Comparison of ENCODE assay signal across 20 cellular contexts in genomic region chr17:66076546-66077190, GRCh38.
DNase-seq lines count a peak whose midpoint lies in the region; FAIRE-seq and TF ChIP-seq lines count a peak whose summit lies in the region.
"Had no signal": no experiment of that assay in that cellular context is flagged by ENCODE, and none has a peak within 500 bp of the region (broad histone marks: within the 10 kb centered on the region; RNA-seq: fewer than 3 reads in every experiment).

No MANE protein-coding gene starts in this region.

- H3K9me3 ChIP-seq in SJCRH30 (replicated peaks) (0 out of 2 replicates have a peak, but pooled peaks cover 3% of the 10 kb centered on the region), keratinocyte (ENCODE audit: control insufficient read depth, low read depth, low read length) (no peaks in the 10 kb centered on the region), prostate gland (no peaks in the 10 kb centered on the region)
- H3K9me3 ChIP-seq: thyroid gland had no signal

- no peaks in the 10 kb centered on the region for H3K79me2 ChIP-seq in keratinocyte (ENCODE audit: control insufficient read depth, insufficient read depth, low read length)

- no peak overlapping the region for H3K27ac Mint-ChIP-seq in endothelial cell (ENCODE audit: unreplicated experiment)
- H3K27ac Mint-ChIP-seq: activated CD4-positive, alpha-beta T cell treated with anti-CD3 and anti-CD28 coated beads for 36 hours; CD14-positive monocyte; effector memory CD8-positive, alpha-beta T cell had no signal

- peak; percentile 16 for DNase-seq in NCI-H345 (lab: John Stamatoyannopoulos, UW)
- no peak for DNase-seq in NCI-H345 treated with DMSO at 0.1 percent for 48 hours (lab: John Stamatoyannopoulos, UW; ENCODE audit: unreplicated experiment)
- peak; percentile 6 for DNase-seq in GM12865 (ENCODE audit: low read depth)
- peak; percentile 48 to 59 for DNase-seq in SJCRH30
- DNase-seq in keratinocyte (ENCODE audit: low read depth, low spot score) = no peak
- DNase-seq in foreskin fibroblast = no peak
- no peak for DNase-seq in endothelial cell (ENCODE audit: low spot score)
- DNase-seq in prostate gland (ENCODE audit: low spot score) = no peak
- DNase-seq: activated CD4-positive, alpha-beta T cell treated with anti-CD3 and anti-CD28 coated beads for 36 hours; activated effector memory CD4-positive, alpha-beta T cell treated with Interleukin-2 at 50 U/mL for 16 hours; DMS79 treated with DMSO at 0.1 percent for 48 hours; effector memory CD8-positive, alpha-beta T cell; hypothalamus; NCI-H1092 treated with DMSO at 0.1 percent for 48 hours; NCI-H748 treated with DMSO at 0.1 percent for 48 hours; PC-9; thyroid gland had no signal

- H3K36me3 ChIP-seq in SJCRH30 (peaks cover 48% of the 10 kb centered on the region), keratinocyte (ENCODE audit: control insufficient read depth in 2 of 2, extremely low read depth in 1 of 2, insufficient read depth in 2 of 2, low read length in 2 of 2) (no peaks in the 10 kb centered on the region), prostate gland (no peaks in the 10 kb centered on the region)
- H3K36me3 ChIP-seq: thyroid gland had no signal

- H3K27me3 ChIP-seq in SJCRH30 (no peaks in the 10 kb centered on the region), keratinocyte (ENCODE audit: control insufficient read depth, extremely low read depth, insufficient read depth, low read length) (no peaks in the 10 kb centered on the region), prostate gland (replicated peaks; ENCODE audit: insufficient read depth) (no peaks in the 10 kb centered on the region)
- H3K27me3 ChIP-seq: thyroid gland had no signal

- 75% methylated on average over 5 of the region's 5 CpGs for WGBS in prostate gland

- TF ChIP-seq POLR2A in prostate gland (IDR thresholded peaks at IDR 0.05) = no peak

- H3K4me3 ChIP-seq in GM12865 (ENCODE audit: low read depth, low read length) (no peak overlapping the region), SJCRH30 (no peak overlapping the region), keratinocyte (ENCODE audit: control insufficient read depth in 2 of 3, extremely low read depth in 1 of 3, insufficient read depth in 2 of 3, low read depth in 1 of 3, low read length in 3 of 3) (no peak overlapping the region), foreskin fibroblast (ENCODE audit: low read depth in 1 of 2, low read length in 2 of 2) (no peak overlapping the region), prostate gland (no peak overlapping the region)
- H3K4me3 ChIP-seq: GM23338, PC-9, thyroid gland had no signal

- no peak overlapping the region for H3K9ac ChIP-seq in keratinocyte (ENCODE audit: control insufficient read depth, extremely low read depth, insufficient read depth, low read length)

- peak; percentile 17 for FAIRE-seq in keratinocyte (lab: Jason Lieb, UNC)
- FAIRE-seq: TTC549 had no signal

- H3K4me1 ChIP-seq in SJCRH30 (peaks cover 6% of the 10 kb centered on the region), keratinocyte (ENCODE audit: control insufficient read depth, extremely low read depth, insufficient read depth, low read length) (no peaks in the 10 kb centered on the region), prostate gland (replicated peaks) (no peaks in the 10 kb centered on the region)
- H3K4me1 ChIP-seq: thyroid gland had no signal

- TF ChIP-seq CTCF in GM12865 (IDR thresholded peaks at IDR 0.05; ENCODE audit: insufficient read depth, low read depth, low read length, missing control alignments) = no peak
- no peak for TF ChIP-seq CTCF in keratinocyte (optimal IDR thresholded peaks at IDR 0.05 in 1 of 3, IDR thresholded peaks at IDR 0.05 in 1 of 3, conservative IDR thresholded peaks at IDR 0.05 in 1 of 3; ENCODE audit: extremely low read depth in 1 of 3, insufficient read depth in 2 of 3, low read length in 3 of 3)
- TF ChIP-seq CTCF in foreskin fibroblast (IDR thresholded peaks at IDR 0.05; ENCODE audit: low read depth, low read length) = no peak
- TF ChIP-seq CTCF in endothelial cell (IDR thresholded peaks at IDR 0.05; ENCODE audit: unreplicated experiment) = no peak
- no peak for TF ChIP-seq CTCF in prostate gland (IDR thresholded peaks at IDR 0.05)

- peaks cover 14% of the 10 kb centered on the region for H3K4me1 Mint-ChIP-seq in endothelial cell (ENCODE audit: unreplicated experiment)
- H3K4me1 Mint-ChIP-seq: CD14-positive monocyte, GM23338 had no signal

- no peaks in the 10 kb centered on the region for H4K20me1 ChIP-seq in keratinocyte (ENCODE audit: control insufficient read depth, extremely low read depth, insufficient read depth, low read length)

- intact Hi-C loops in prostate gland (cut with DNase I) = no loop called here

- no peaks in the 10 kb centered on the region for H3K9me3 Mint-ChIP-seq in endothelial cell (ENCODE audit: unreplicated experiment)
- H3K9me3 Mint-ChIP-seq: GM23338 had no signal

- H3K27me3 Mint-ChIP-seq in endothelial cell (ENCODE audit: unreplicated experiment) = peaks cover 1% of the 10 kb centered on the region
- H3K27me3 Mint-ChIP-seq: activated CD4-positive, alpha-beta T cell treated with anti-CD3 and anti-CD28 coated beads for 36 hours; effector memory CD8-positive, alpha-beta T cell had no signal

- H3K36me3 Mint-ChIP-seq in endothelial cell (ENCODE audit: low read depth, unreplicated experiment) = peaks cover 13% of the 10 kb centered on the region
- H3K36me3 Mint-ChIP-seq: CD14-positive monocyte had no signal

- H3K27ac ChIP-seq in SJCRH30 (0 out of 2 replicates have a peak overlapping the region, but pooled peaks have one; percentile 6), keratinocyte (ENCODE audit: control insufficient read depth, insufficient read depth, low read length) (no peak overlapping the region), prostate gland (no peak overlapping the region)
- H3K27ac ChIP-seq: PC-9, thyroid gland had no signal

- dilution Hi-C loops in keratinocyte (cut with MboI; ENCODE audit: extremely low pct_ligation_motif_present, low sequenced_read_pairs) = no loop called here

- H2AFZ ChIP-seq in keratinocyte (ENCODE audit: control insufficient read depth, low read length) = no peak overlapping the region
- H2AFZ ChIP-seq: GM23338, PC-9 had no signal

- no peak overlapping the region for H3K4me3 Mint-ChIP-seq in endothelial cell (ENCODE audit: unreplicated experiment)
- H3K4me3 Mint-ChIP-seq: activated CD4-positive, alpha-beta T cell treated with anti-CD3 and anti-CD28 coated beads for 36 hours; CD14-positive monocyte; effector memory CD8-positive, alpha-beta T cell; GM23338 had no signal

- no peak overlapping the region for H3K4me2 ChIP-seq in keratinocyte (ENCODE audit: control insufficient read depth, extremely low read depth, insufficient read depth, low read depth, low read length)
- H3K4me2 ChIP-seq: GM23338, PC-9 had no signal

- H3K9me1 ChIP-seq in keratinocyte (ENCODE audit: control insufficient read depth, extremely low read depth, insufficient read depth, low read length) = no peaks in the 10 kb centered on the region

Comparison
In these comparisons a context has a peak if more than half of its experiments do, and no peak if none do; other contexts are left out.
1. DNase-seq: peak in NCI-H345 (single experiment), GM12865 (single experiment) and SJCRH30 (2 of 2); none in NCI-H345 treated with DMSO at 0.1 percent for 48 hours (single experiment), keratinocyte (single experiment), foreskin fibroblast (0 of 2), endothelial cell (single experiment) and prostate gland (single experiment).